19 cellular contexts compared by ENCODE assay signal in genomic region chr5:40618926-40619325, GRCh38.
DNase-seq lines count a peak whose midpoint lies in the region; TF ChIP-seq lines count a peak whose summit lies in the region.
"Had no signal": no experiment of that assay in that cellular context is flagged by ENCODE, and none has a peak within 500 bp of the region (broad histone marks: within the 10 kb centered on the region; RNA-seq: fewer than 3 reads in every experiment).

No MANE protein-coding gene starts in this region.

- H2AFZ ChIP-seq in osteoblast (ENCODE audit: low read length) = peak overlapping the region; percentile 9
- H2AFZ ChIP-seq: GM23338 had no signal

- intact Hi-C loops in lower leg skin (cut with DNase I; ENCODE audit: low total_unique reads) = no loop called here

- TF ChIP-seq POLR2A in lower leg skin (IDR thresholded peaks at IDR 0.05) = no peak

- H3K27me3 ChIP-seq in SJSA1 (replicated peaks) = no peaks in the 10 kb centered on the region
- no peaks in the 10 kb centered on the region for H3K27me3 ChIP-seq in osteoblast (ENCODE audit: insufficient read depth, low read length)

- H3K79me2 ChIP-seq in osteoblast (ENCODE audit: insufficient read depth, low read length) = no peaks in the 10 kb centered on the region

- WGBS in lower leg skin, 2 donors = 75 to 82% methylated on average over 2 of the region's 2 CpGs

- no peaks in the 10 kb centered on the region for H3K27me3 Mint-ChIP-seq in HFFc6 (ENCODE audit: insufficient read depth)
- H3K27me3 Mint-ChIP-seq: B cell; CD8-positive, alpha-beta memory T cell had no signal

- H3K36me3 ChIP-seq in SJSA1 (no peaks in the 10 kb centered on the region), osteoblast (ENCODE audit: insufficient read depth, low read length) (no peaks in the 10 kb centered on the region)
- H3K36me3 ChIP-seq: HAP-1 had no signal

- H3K4me3 Mint-ChIP-seq in HFFc6 = peak overlapping the region; percentile 73
- H3K4me3 Mint-ChIP-seq: B cell; CD14-positive monocyte; CD8-positive, alpha-beta memory T cell; GM23338 had no signal

- H3K9me3 ChIP-seq in SJSA1 (replicated peaks) (no peaks in the 10 kb centered on the region), osteoblast (ENCODE audit: low read depth, low read length) (no peaks in the 10 kb centered on the region)
- H3K9me3 ChIP-seq: HAP-1 had no signal

- no peaks in the 10 kb centered on the region for H3K9me3 Mint-ChIP-seq in HFFc6
- H3K9me3 Mint-ChIP-seq: GM23338 had no signal

- H3K4me2 ChIP-seq in osteoblast (ENCODE audit: insufficient read depth, low read length) = peak overlapping the region; percentile 48
- H3K4me2 ChIP-seq: GM23338 had no signal

- H3K4me1 ChIP-seq in SJSA1 (replicated peaks) = peaks cover 45% of the 10 kb centered on the region
- H3K4me1 ChIP-seq in osteoblast (ENCODE audit: insufficient read depth, low read length) = peaks cover 26% of the 10 kb centered on the region
- H3K4me1 ChIP-seq: HAP-1 had no signal

- peak overlapping the region; percentile 52 for H3K27ac Mint-ChIP-seq in HFFc6
- H3K27ac Mint-ChIP-seq: B cell; CD14-positive monocyte; CD8-positive, alpha-beta memory T cell; GM23338 had no signal

- H3K36me3 Mint-ChIP-seq in HFFc6 (ENCODE audit: low read depth) = no peaks in the 10 kb centered on the region
- H3K36me3 Mint-ChIP-seq: CD8-positive, alpha-beta memory T cell had no signal

- no peak for TF ChIP-seq CTCF in HFFc6 (IDR thresholded peaks at IDR 0.05)
- TF ChIP-seq CTCF in osteoblast (IDR thresholded peaks at IDR 0.05; ENCODE audit: extremely low read depth, low read depth, low read length) = no peak
- TF ChIP-seq CTCF in coronary artery (IDR thresholded peaks at IDR 0.05) = no peak
- TF ChIP-seq CTCF in lower leg skin (IDR thresholded peaks at IDR 0.05) = no peak

- peaks cover 79% of the 10 kb centered on the region for H3K4me1 Mint-ChIP-seq in HFFc6 (ENCODE audit: low read depth)
- H3K4me1 Mint-ChIP-seq: GM23338 had no signal

- H4K20me1 ChIP-seq in osteoblast (ENCODE audit: insufficient read depth, low read length) = no peaks in the 10 kb centered on the region

- H3K27ac ChIP-seq in SJSA1 = peak overlapping the region; percentile 27; the same call in 1 of the 2 replicates
- no peak overlapping the region for H3K27ac ChIP-seq in osteoblast (ENCODE audit: low read depth, low read length)
- no peak overlapping the region for H3K27ac ChIP-seq in coronary artery
- H3K27ac ChIP-seq: RWPE1 had no signal

- peak; percentile 54 for DNase-seq in HFFc6
- DNase-seq in SJSA1 (ENCODE audit: low read depth in 1 of 2, low spot score in 2 of 2) = no peak
- DNase-seq in osteoblast (ENCODE audit: insufficient read length, low spot score, missing footprints) = no peak
- DNase-seq in NCI-H2171 treated with DMSO at 0.1 percent for 48 hours (lab: John Stamatoyannopoulos, UW) = no peak
- DNase-seq in coronary artery (ENCODE audit: low spot score) = no peak
- DNase-seq in NCI-H187 treated with DMSO at 0.1 percent for 48 hours (lab: John Stamatoyannopoulos, UW) = no peak
- DNase-seq in lower leg skin (ENCODE audit: low spot score in 2 of 2) = no peak
- DNase-seq: CD8-positive, alpha-beta memory T cell; DMS79 treated with DMSO at 0.1 percent for 48 hours; MM.1S; NCI-H2029 treated with DMSO at 0.1 percent for 48 hours; NCI-H2227 treated with DMSO at 0.1 percent for 48 hours; NCI-H526 treated with DMSO at 0.1 percent for 48 hours; SHP77 had no signal

- H3K4me3 ChIP-seq in SJSA1 (no peak overlapping the region), osteoblast (ENCODE audit: insufficient read depth, low read length) (no peak overlapping the region), coronary artery (no peak overlapping the region), lower leg skin (ENCODE audit: low read depth, poor library complexity, severe bottlenecking) (no peak overlapping the region)
- H3K4me3 ChIP-seq: GM23338, HAP-1 had no signal
